10 cellular contexts compared by ENCODE assay signal in genomic region chr10:68902382-68902781, GRCh38. TPM values are rescaled to one million over a fixed set of nuclear protein-coding genes. Genes with fewer than 3 reads are reported as not detected.
DNase-seq lines count a peak whose midpoint lies in the region; TF ChIP-seq lines count a peak whose summit lies in the region.
"Had no signal": no experiment of that assay in that cellular context is flagged by ENCODE, and none has a peak within 500 bp of the region (broad histone marks: within the 10 kb centered on the region; RNA-seq: fewer than 3 reads in every experiment).

No MANE protein-coding gene starts in this region.

- H3K4me1 ChIP-seq in suprapubic skin = peaks cover 19% of the 10 kb centered on the region

- H3K9me3 ChIP-seq in iPS-18c (ENCODE audit: control insufficient read depth, insufficient read depth, low read length) (no peaks in the 10 kb centered on the region), suprapubic skin (no peaks in the 10 kb centered on the region)

- H3K27ac ChIP-seq in suprapubic skin = no peak overlapping the region

- CTCF ChIA-PET in activated naive CD4-positive, alpha-beta T cell treated with anti-CD3 and anti-CD28 coated beads for 36 hours (lab: Charles Lee) = no interaction called here
- CTCF ChIA-PET in activated CD4-positive, alpha-beta memory T cell treated with anti-CD3 and anti-CD28 coated beads, Interleukin-2, amount 10 ng/mL, durations not matched to agents 7 days and 5 days (lab: Charles Lee) = no interaction called here

- H3K9me3 Mint-ChIP-seq in activated naive CD4-positive, alpha-beta T cell treated with anti-CD3 and anti-CD28 coated beads for 36 hours = no peaks in the 10 kb centered on the region
- H3K9me3 Mint-ChIP-seq in activated CD4-positive, alpha-beta memory T cell treated with anti-CD3 and anti-CD28 coated beads, Interleukin-2, amount 10 ng/mL, durations not matched to agents 7 days and 5 days = no peaks in the 10 kb centered on the region

- DNase-seq in activated naive CD4-positive, alpha-beta T cell treated with anti-CD3 and anti-CD28 coated beads for 36 hours = no peak
- no peak for DNase-seq in activated naive CD4-positive, alpha-beta T cell treated with Interleukin-2 at 50 U/mL for 16 hours
- no peak for DNase-seq in activated CD4-positive, alpha-beta memory T cell treated with anti-CD3 and anti-CD28 coated beads, Interleukin-2, amount 10 ng/mL, durations not matched to agents 7 days and 5 days
- DNase-seq in suprapubic skin (ENCODE audit: low spot score in 2 of 2) = no peak
- no peak for DNase-seq in AG08396 (ENCODE audit: low spot score)
- DNase-seq in RKO (ENCODE audit: low spot score) = no peak
- no peak for DNase-seq in kidney glomerular epithelial cell (lab: John Stamatoyannopoulos, UW)
- DNase-seq: DMS153, NCI-H1417 had no signal

- TF ChIP-seq CTCF in suprapubic skin (IDR thresholded peaks at IDR 0.05) = no peak

- peaks cover 47% of the 10 kb centered on the region for H3K4me1 Mint-ChIP-seq in activated naive CD4-positive, alpha-beta T cell treated with anti-CD3 and anti-CD28 coated beads for 36 hours (ENCODE audit: low read depth)
- H3K4me1 Mint-ChIP-seq in activated CD4-positive, alpha-beta memory T cell treated with anti-CD3 and anti-CD28 coated beads, Interleukin-2, amount 10 ng/mL, durations not matched to agents 7 days and 5 days = peaks cover 54% of the 10 kb centered on the region

- H3K27me3 Mint-ChIP-seq in activated naive CD4-positive, alpha-beta T cell treated with anti-CD3 and anti-CD28 coated beads for 36 hours (ENCODE audit: low read depth) = no peaks in the 10 kb centered on the region
- H3K27me3 Mint-ChIP-seq in activated CD4-positive, alpha-beta memory T cell treated with anti-CD3 and anti-CD28 coated beads, Interleukin-2, amount 10 ng/mL, durations not matched to agents 7 days and 5 days = no peaks in the 10 kb centered on the region

- 78% methylated on average over 5 of the region's 5 CpGs for WGBS in suprapubic skin

- no peaks in the 10 kb centered on the region for H3K27me3 ChIP-seq in suprapubic skin

- peaks cover 25% of the 10 kb centered on the region for H3K36me3 Mint-ChIP-seq in activated naive CD4-positive, alpha-beta T cell treated with anti-CD3 and anti-CD28 coated beads for 36 hours (ENCODE audit: low read depth)
- peaks cover 38% of the 10 kb centered on the region for H3K36me3 Mint-ChIP-seq in activated CD4-positive, alpha-beta memory T cell treated with anti-CD3 and anti-CD28 coated beads, Interleukin-2, amount 10 ng/mL, durations not matched to agents 7 days and 5 days (ENCODE audit: low read depth)

- H3K4me3 ChIP-seq in iPS-18c (ENCODE audit: insufficient read depth, low read depth, low read length) = peak overlapping the region; percentile 95; the same call in 1 of the 2 replicates
- H3K4me3 ChIP-seq in suprapubic skin = peak overlapping the region; percentile 77

- TF ChIP-seq EP300 in suprapubic skin (IDR thresholded peaks at IDR 0.05) = no peak

- peaks cover 2% of the 10 kb centered on the region for H3K36me3 ChIP-seq in suprapubic skin

- intact Hi-C loops in activated naive CD4-positive, alpha-beta T cell treated with anti-CD3 and anti-CD28 coated beads for 36 hours (cut with micrococcal nuclease) = loop anchor here (5.0 to 10.0 kb wide), 2 partner anchors 740 to 1018 kb away; partner anchors contain the start of gene SIRT1

- peak overlapping the region; percentile 97 for H3K27ac Mint-ChIP-seq in activated naive CD4-positive, alpha-beta T cell treated with anti-CD3 and anti-CD28 coated beads for 36 hours
- peak overlapping the region; percentile 95 for H3K27ac Mint-ChIP-seq in activated CD4-positive, alpha-beta memory T cell treated with anti-CD3 and anti-CD28 coated beads, Interleukin-2, amount 10 ng/mL, durations not matched to agents 7 days and 5 days

- POLR2A ChIA-PET in activated CD4-positive, alpha-beta memory T cell treated with anti-CD3 and anti-CD28 coated beads, Interleukin-2, amount 10 ng/mL, durations not matched to agents 7 days and 5 days (lab: Charles Lee) = interaction anchor here (1.0 to 1.7 kb wide), 6 partner anchors 11 to 569 kb away, joined by 3 to 7 read pairs (median 4); partner anchors contain the start of genes CCAR1, DDX21, HNRNPH3 and PBLD

- peak overlapping the region; percentile 93 for H3K4me3 Mint-ChIP-seq in activated naive CD4-positive, alpha-beta T cell treated with anti-CD3 and anti-CD28 coated beads for 36 hours
- peak overlapping the region; percentile 93 for H3K4me3 Mint-ChIP-seq in activated CD4-positive, alpha-beta memory T cell treated with anti-CD3 and anti-CD28 coated beads, Interleukin-2, amount 10 ng/mL, durations not matched to agents 7 days and 5 days

- TF ChIP-seq POLR2A in suprapubic skin (IDR thresholded peaks at IDR 0.05) = no peak

RNA-seq across cellular contexts. Expression of gene DDX50, which starts 1.3 kb away (rescaled TPM):
- 10 to 100 TPM; 62.1 to 66.0 TPM for total RNA-seq in activated naive CD4-positive, alpha-beta T cell treated with anti-CD3 and anti-CD28 coated beads for 36 hours
- 10 to 100 TPM; 51.9 to 56.2 TPM for total RNA-seq in activated CD4-positive, alpha-beta memory T cell treated with anti-CD3 and anti-CD28 coated beads, Interleukin-2, amount 10 ng/mL, durations not matched to agents 7 days and 5 days
- 10 to 100 TPM; 21.9 to 34.2 (median 27.8) TPM for total RNA-seq in suprapubic skin

RNA-seq across cellular contexts. Expression of gene DDX21, which starts 53.6 kb away (rescaled TPM):
- total RNA-seq in activated naive CD4-positive, alpha-beta T cell treated with anti-CD3 and anti-CD28 coated beads for 36 hours = 100 to 1,000 TPM; 155 to 164 TPM
- 10 to 100 TPM; 82.3 to 82.7 TPM for total RNA-seq in activated CD4-positive, alpha-beta memory T cell treated with anti-CD3 and anti-CD28 coated beads, Interleukin-2, amount 10 ng/mL, durations not matched to agents 7 days and 5 days
- 10 to 100 TPM; 35.4 to 84.4 (median 58.5) TPM for total RNA-seq in suprapubic skin
